9 cellular contexts compared by ENCODE assay signal in genomic region chr19:41887711-41888382, GRCh38. TPM values are rescaled to one million over a fixed set of nuclear protein-coding genes. Genes with fewer than 3 reads are reported as not detected.
A peak's percentile ranks its signal among the peaks of the same experiment; 100 is the strongest.
DNase-seq lines count a peak whose midpoint lies in the region; ATAC-seq and TF ChIP-seq lines count a peak whose summit lies in the region.
"Had no signal": no experiment of that assay in that cellular context is flagged by ENCODE, and none has a peak within 500 bp of the region (broad histone marks: within the 10 kb centered on the region; RNA-seq: fewer than 3 reads in every experiment).

No MANE protein-coding gene starts in this region.

- H3K9me3 ChIP-seq in HEK293 (ENCODE audit: control insufficient read depth, insufficient read depth, low read depth, low read length) (no peaks in the 10 kb centered on the region), suprapubic skin (no peaks in the 10 kb centered on the region), tibial nerve (no peaks in the 10 kb centered on the region)
- no peaks in the 10 kb centered on the region for H3K9me3 ChIP-seq in naive thymus-derived CD4-positive, alpha-beta T cell (ENCODE audit: control insufficient read depth in 2 of 3, low read length in 3 of 3)

- no peak for DNase-seq in brain microvascular endothelial cell
- DNase-seq in naive thymus-derived CD4-positive, alpha-beta T cell = peak; percentile 51 to 88 (median 79)
- DNase-seq in suprapubic skin (ENCODE audit: low spot score in 2 of 2) = no peak
- no peak for DNase-seq in NCI-H1694 (lab: John Stamatoyannopoulos, UW)
- no peak for DNase-seq in NCI-H1048 (lab: John Stamatoyannopoulos, UW)
- DNase-seq in tibial nerve (ENCODE audit: low spot score in 2 of 2) = no peak

- TF ChIP-seq POLR2A in suprapubic skin (IDR thresholded peaks at IDR 0.05) (no peak), tibial nerve (IDR thresholded peaks at IDR 0.05) (no peak)

- peak overlapping the region; percentile 92 to 100 (median 98) for H3K4me3 Mint-ChIP-seq in naive thymus-derived CD4-positive, alpha-beta T cell

- intact Hi-C loops in naive thymus-derived CD4-positive, alpha-beta T cell (cut with micrococcal nuclease) = loop anchor here (1.0 to 10.0 kb wide), 13 partner anchors 13 to 397 kb away; partner anchors contain the start of genes GRIK5 (in 2 of the 2), ZNF574 (in 2 of the 2), DEDD2 (in 1 of the 2) and GSK3A (in 1 of the 2)

- H3K9me3 Mint-ChIP-seq in naive thymus-derived CD4-positive, alpha-beta T cell = peaks cover 0 to 2% (median 0%) of the 10 kb centered on the region in 11 donors
- H3K9me3 Mint-ChIP-seq: brain had no signal

- POLR2A ChIA-PET in HEK293 (lab: Yijun Ruan, JAX) = interaction anchor here (0.5 to 1.3 kb wide), 2 partner anchors 11 to 152 kb away, joined by 3 to 4 read pairs; no protein-coding TSS in a partner anchor
- POLR2A ChIA-PET in naive thymus-derived CD4-positive, alpha-beta T cell (lab: Charles Lee) = interaction anchor here (0.6 to 13.3 kb wide), 12 partner anchors 14 to 1282 kb away, joined by 3 to 565 read pairs (median 26); partner anchors contain the start of genes CD79A, ERFL, RABAC1 and RPS19

- 43% methylated on average over 17 of the region's 17 CpGs for WGBS in suprapubic skin
- 33 to 41% methylated on average over 9 to 15 of the region's 17 CpGs for WGBS in tibial nerve, 2 donors

- H3K27me3 ChIP-seq in brain microvascular endothelial cell (replicated peaks) (no peaks in the 10 kb centered on the region), suprapubic skin (no peaks in the 10 kb centered on the region), tibial nerve (no peaks in the 10 kb centered on the region)
- no peaks in the 10 kb centered on the region for H3K27me3 ChIP-seq in naive thymus-derived CD4-positive, alpha-beta T cell (ENCODE audit: control insufficient read depth in 2 of 2, insufficient read depth in 2 of 2, low read length in 2 of 2)

- ATAC-seq in naive thymus-derived CD4-positive, alpha-beta T cell = peak; percentile 62

- H3K27ac ChIP-seq in HEK293 (ENCODE audit: extremely low read depth, low read depth, low read length) = no peak overlapping the region
- no peak overlapping the region for H3K27ac ChIP-seq in brain microvascular endothelial cell
- peak overlapping the region; percentile 84 for H3K27ac ChIP-seq in naive thymus-derived CD4-positive, alpha-beta T cell (ENCODE audit: low read depth, low read length)
- peak overlapping the region; percentile 63 for H3K27ac ChIP-seq in suprapubic skin
- H3K27ac ChIP-seq in tibial nerve = peak overlapping the region in 2 of 4 donors; percentile 16 to 82

- no peaks in the 10 kb centered on the region for H3K27me3 Mint-ChIP-seq in naive thymus-derived CD4-positive, alpha-beta T cell

- peaks cover 11% of the 10 kb centered on the region; the same call in 1 of the 2 replicates for H3K4me1 ChIP-seq in HEK293 (ENCODE audit: control insufficient read depth, insufficient read depth, low read length)
- peaks cover 44 to 62% of the 10 kb centered on the region in 2 donors for H3K4me1 ChIP-seq in naive thymus-derived CD4-positive, alpha-beta T cell (ENCODE audit: control insufficient read depth in 2 of 2, insufficient read depth in 2 of 2, low read length in 2 of 2)
- peaks cover 35% of the 10 kb centered on the region for H3K4me1 ChIP-seq in suprapubic skin
- H3K4me1 ChIP-seq in tibial nerve = peaks cover 0 to 40% (median 13%) of the 10 kb centered on the region in 4 donors

- peaks cover 15 to 47% (median 35%) of the 10 kb centered on the region in 5 donors for H3K36me3 Mint-ChIP-seq in naive thymus-derived CD4-positive, alpha-beta T cell

- H3K36me3 ChIP-seq in HEK293 (ENCODE audit: control insufficient read depth in 2 of 2, insufficient read depth in 1 of 2, low read length in 2 of 2) = peaks cover 20 to 23% of the 10 kb centered on the region in 2 experiments
- H3K36me3 ChIP-seq in brain microvascular endothelial cell (replicated peaks) = peaks cover 16% of the 10 kb centered on the region
- H3K36me3 ChIP-seq in naive thymus-derived CD4-positive, alpha-beta T cell (ENCODE audit: control insufficient read depth in 2 of 3, insufficient read depth in 3 of 3, low read length in 3 of 3) = peaks cover 17 to 59% (median 20%) of the 10 kb centered on the region in 3 experiments
- peaks cover 44% of the 10 kb centered on the region for H3K36me3 ChIP-seq in suprapubic skin
- peaks cover 0 to 52% (median 0%) of the 10 kb centered on the region in 3 donors for H3K36me3 ChIP-seq in tibial nerve

- peaks cover 35 to 55% (median 51%) of the 10 kb centered on the region in 7 donors for H3K4me1 Mint-ChIP-seq in naive thymus-derived CD4-positive, alpha-beta T cell

- TF ChIP-seq EP300 in suprapubic skin (IDR thresholded peaks at IDR 0.05) (no peak), tibial nerve (IDR thresholded peaks at IDR 0.05) (no peak)

- CTCF ChIA-PET in HEK293 (lab: Yijun Ruan, JAX) = interaction anchor here (0.7 to 1.3 kb wide), 6 partner anchors 15 to 63 kb away, joined by 3 to 5 read pairs (median 4); no protein-coding TSS in a partner anchor
- CTCF ChIA-PET in naive thymus-derived CD4-positive, alpha-beta T cell (lab: Charles Lee) = interaction anchor here (0.8 to 9.0 kb wide), 9 partner anchors 11 to 45 kb away, joined by 3 to 151 read pairs (median 3); partner anchors contain the start of gene CD79A

- H3K4me3 ChIP-seq in HEK293 (ENCODE audit: low read depth, low read length) (no peak overlapping the region), WI38 (ENCODE audit: low read depth, low read length) (no peak overlapping the region), brain microvascular endothelial cell (ENCODE audit: low read depth, low read length) (no peak overlapping the region), suprapubic skin (peak overlapping the region; percentile 10), tibial nerve (peak overlapping the region in 1 of 4 donors; percentile 28)
- peak overlapping the region; percentile 78 for H3K4me3 ChIP-seq in naive thymus-derived CD4-positive, alpha-beta T cell (ENCODE audit: low read length)

- in situ Hi-C loops in brain microvascular endothelial cell (cut with HindIII; ENCODE audit: low pct_ligation_motif_present, low sequenced_read_pairs) = no loop called here

- TF ChIP-seq CTCF in HEK293 (tag by site-specific recombination; IDR thresholded peaks at IDR 0.05) (no peak), WI38 (IDR thresholded peaks at IDR 0.05; ENCODE audit: low read depth, low read length) (0 out of 2 replicates have a peak, but pooled peaks have one; percentile 1), brain microvascular endothelial cell (IDR thresholded peaks at IDR 0.05; ENCODE audit: low read depth, low read length, missing control alignments) (peak; percentile 56), suprapubic skin (IDR thresholded peaks at IDR 0.05) (no peak), tibial nerve (IDR thresholded peaks at IDR 0.05) (no peak)

- peak overlapping the region; percentile 87 to 99 (median 98) for H3K27ac Mint-ChIP-seq in naive thymus-derived CD4-positive, alpha-beta T cell

TF ChIP-seq in HEK293, 187 proteins besides CTCF, POLR2A, EP300 and RAD21 (continues in another document):
- TF ChIP-seq, protein P1, sequence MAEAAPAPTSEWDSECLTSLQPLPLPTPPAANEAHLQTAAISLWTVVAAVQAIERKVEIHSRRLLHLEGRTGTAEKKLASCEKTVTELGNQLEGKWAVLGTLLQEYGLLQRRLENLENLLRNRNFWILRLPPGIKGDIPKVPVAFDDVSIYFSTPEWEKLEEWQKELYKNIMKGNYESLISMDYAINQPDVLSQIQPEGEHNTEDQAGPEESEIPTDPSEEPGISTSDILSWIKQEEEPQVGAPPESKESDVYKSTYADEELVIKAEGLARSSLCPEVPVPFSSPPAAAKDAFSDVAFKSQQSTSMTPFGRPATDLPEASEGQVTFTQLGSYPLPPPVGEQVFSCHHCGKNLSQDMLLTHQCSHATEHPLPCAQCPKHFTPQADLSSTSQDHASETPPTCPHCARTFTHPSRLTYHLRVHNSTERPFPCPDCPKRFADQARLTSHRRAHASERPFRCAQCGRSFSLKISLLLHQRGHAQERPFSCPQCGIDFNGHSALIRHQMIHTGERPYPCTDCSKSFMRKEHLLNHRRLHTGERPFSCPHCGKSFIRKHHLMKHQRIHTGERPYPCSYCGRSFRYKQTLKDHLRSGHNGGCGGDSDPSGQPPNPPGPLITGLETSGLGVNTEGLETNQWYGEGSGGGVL (tag by site-specific recombination; IDR thresholded peaks at IDR 0.05) = no peak
- TF ChIP-seq ZNF514 (tag by site-specific recombination; IDR thresholded peaks at IDR 0.05) (no peak), ZNF23 (tag by site-specific recombination; IDR thresholded peaks at IDR 0.05; ENCODE audit: borderline replicate concordance) (no peak), EGR2 (tag by site-specific recombination; IDR thresholded peaks at IDR 0.05; ENCODE audit: low read depth) (peak; percentile 89), KLF1 (tag by site-specific recombination; IDR thresholded peaks at IDR 0.05) (peak; percentile 84)

RNA-seq across cellular contexts. Expression of gene ARHGEF1, which starts 4.9 kb away (rescaled TPM):
- total RNA-seq in naive thymus-derived CD4-positive, alpha-beta T cell = 1,000 to 10,000 TPM in 4 of 5 experiments, 100 to 1,000 TPM in 1; 662 to 1,236 (median 1,141) TPM
- 100 to 1,000 TPM; 184 to 367 TPM for polyA plus RNA-seq in naive thymus-derived CD4-positive, alpha-beta T cell
- total RNA-seq in suprapubic skin (100 to 1,000 TPM in 1 of 4 donors, 10 to 100 TPM in 3; 61.0 to 173 (median 72.1) TPM), tibial nerve (100 to 1,000 TPM in 3 of 4 donors, 10 to 100 TPM in 1; 68.4 to 225 (median 121) TPM)

RNA-seq across cellular contexts. Expression of gene CD79A, which starts 10.8 kb away (rescaled TPM):
- total RNA-seq in naive thymus-derived CD4-positive, alpha-beta T cell = 10 to 100 TPM in 1 of 5 experiments, 1 to 10 TPM in 4; 2.6 to 27.9 (median 2.8) TPM
- 10 to 100 TPM in 1 of 2 donors, 1 to 10 TPM in 1; 9.6 to 16.8 TPM for polyA plus RNA-seq in naive thymus-derived CD4-positive, alpha-beta T cell
- total RNA-seq in suprapubic skin = 1 to 10 TPM in 1 of 4 donors, not detected in 3; 3.0 TPM
- not detected for total RNA-seq in tibial nerve

RNA-seq across cellular contexts. Expression of gene RPS19, which starts 27.8 kb away (rescaled TPM):
- total RNA-seq in naive thymus-derived CD4-positive, alpha-beta T cell = 1,000 to 10,000 TPM; 2,739 to 3,712 (median 3,396) TPM
- 1,000 to 10,000 TPM; 6,645 to 7,822 TPM for polyA plus RNA-seq in naive thymus-derived CD4-positive, alpha-beta T cell
- total RNA-seq in suprapubic skin (1,000 to 10,000 TPM; 1,057 to 2,332 (median 1,706) TPM), tibial nerve (1,000 to 10,000 TPM in 2 of 4 donors, 100 to 1,000 TPM in 2; 835 to 1,204 (median 1,038) TPM)

RNA-seq across cellular contexts. Expression of gene ERFL, which starts 40.4 kb away (rescaled TPM):
- 10 to 100 TPM in 2 of 5 experiments, 1 to 10 TPM in 3; 3.0 to 15.0 (median 8.0) TPM for total RNA-seq in naive thymus-derived CD4-positive, alpha-beta T cell
- polyA plus RNA-seq in naive thymus-derived CD4-positive, alpha-beta T cell = not detected
- total RNA-seq in suprapubic skin (under 1 TPM in 2 of 4 donors, not detected in 2; 0.21 to 0.72 TPM), tibial nerve (under 1 TPM in 3 of 4 donors, not detected in 1; 0.30 to 0.59 (median 0.42) TPM)

RNA-seq across cellular contexts. Expression of gene DMRTC2, which starts 43.0 kb away (rescaled TPM):
- total RNA-seq in naive thymus-derived CD4-positive, alpha-beta T cell = under 1 TPM in 1 of 5 experiments, not detected in 4; 0.12 TPM
- polyA plus RNA-seq in naive thymus-derived CD4-positive, alpha-beta T cell = not detected
- not detected for total RNA-seq in suprapubic skin
- total RNA-seq in tibial nerve = not detected

Comparison
In these comparisons a context has a peak if more than half of its experiments do, and no peak if none do; other contexts are left out.
1. H3K27ac ChIP-seq: peak in naive thymus-derived CD4-positive, alpha-beta T cell (single experiment) and suprapubic skin (single experiment); none in HEK293 (single experiment) and brain microvascular endothelial cell (single experiment).
2. H3K4me3 ChIP-seq: peak in naive thymus-derived CD4-positive, alpha-beta T cell (single experiment) and suprapubic skin (single experiment); none in HEK293 (single experiment), WI38 (single experiment) and brain microvascular endothelial cell (single experiment).
3. CTCF ChIP-seq: peak in WI38 (single experiment) and brain microvascular endothelial cell (single experiment); none in HEK293 (single experiment), suprapubic skin (0 of 2) and tibial nerve (0 of 5).
4. DNase-seq: peak in naive thymus-derived CD4-positive, alpha-beta T cell (9 of 9); none in brain microvascular endothelial cell (single experiment), suprapubic skin (0 of 2), NCI-H1694 (single experiment), NCI-H1048 (single experiment) and tibial nerve (0 of 2).